Comparison of ENCODE assay signal across 10 cellular contexts in genomic region chr2:148720501-148720998, GRCh38.
DNase-seq lines count a peak whose midpoint lies in the region; ATAC-seq and TF ChIP-seq lines count a peak whose summit lies in the region.
"Had no signal": no experiment of that assay in that cellular context is flagged by ENCODE, and none has a peak within 500 bp of the region (broad histone marks: within the 10 kb centered on the region; RNA-seq: fewer than 3 reads in every experiment).

No MANE protein-coding gene starts in this region.

- H3K36me3 ChIP-seq in CD4-positive, CD25-positive, alpha-beta regulatory T cell (ENCODE audit: control insufficient read depth, insufficient read depth, low read length): no peaks in the 10 kb centered on the region
- H3K36me3 ChIP-seq in ovary (no peaks in the 10 kb centered on the region), neural progenitor cell (peaks cover 6% of the 10 kb centered on the region), vagina (no peaks in the 10 kb centered on the region)

- H3K27ac Mint-ChIP-seq in CD4-positive, CD25-positive, alpha-beta regulatory T cell: peak overlapping the region in 1 of 3 donors; percentile 63
- H3K27ac Mint-ChIP-seq in effector memory CD8-positive, alpha-beta T cell: peak overlapping the region in 1 of 2 donors; percentile 9
- H3K27ac Mint-ChIP-seq in neural progenitor cell: no peak overlapping the region
- H3K27ac Mint-ChIP-seq: activated B cell treated with CpG ODN at 0.5 μM for 24 hours had no signal

- no peak overlapping the region for H3K4me2 ChIP-seq in neural progenitor cell

- no peak for TF ChIP-seq CTCF in ovary (IDR thresholded peaks at IDR 0.05)
- no peak for TF ChIP-seq CTCF in neural progenitor cell (IDR thresholded peaks at IDR 0.05)
- no peak for TF ChIP-seq CTCF in vagina (IDR thresholded peaks at IDR 0.05)

- H3K4me1 ChIP-seq in CD4-positive, CD25-positive, alpha-beta regulatory T cell (ENCODE audit: control insufficient read depth, insufficient read depth, low read length, poor library complexity, severe bottlenecking): peaks cover 23% of the 10 kb centered on the region
- H3K4me1 ChIP-seq in ovary (ENCODE audit: insufficient read depth) (peaks cover 11% of the 10 kb centered on the region), neural progenitor cell (peaks cover 21% of the 10 kb centered on the region), vagina (peaks cover 42% of the 10 kb centered on the region)

- no peak overlapping the region for H2AFZ ChIP-seq in neural progenitor cell (replicated peaks)

- DNase-seq in CD4-positive, CD25-positive, alpha-beta regulatory T cell: no peak
- peak; percentile 45 for DNase-seq in NCI-H1105 (lab: John Stamatoyannopoulos, UW)
- DNase-seq in effector memory CD8-positive, alpha-beta T cell: no peak
- DNase-seq in ovary: peak; percentile 21 to 55 (median 25)
- no peak for DNase-seq in neural progenitor cell (ENCODE audit: low spot score)
- DNase-seq in vagina (ENCODE audit: extremely low spot score in 2 of 2): no peak
- DNase-seq: activated B cell treated with CpG ODN at 0.5 μM for 24 hours, NCI-H1048 had no signal

- H3K4me3 ChIP-seq in CD4-positive, CD25-positive, alpha-beta regulatory T cell (ENCODE audit: low read depth, low read length): no peak overlapping the region
- H3K4me3 ChIP-seq in ovary: peak overlapping the region; percentile 8
- H3K4me3 ChIP-seq in neural progenitor cell: no peak overlapping the region
- H3K4me3 ChIP-seq in vagina: no peak overlapping the region

- H3K27me3 ChIP-seq in CD4-positive, CD25-positive, alpha-beta regulatory T cell (ENCODE audit: control insufficient read depth, insufficient read depth, low read length): no peaks in the 10 kb centered on the region
- H3K27me3 ChIP-seq in ovary (no peaks in the 10 kb centered on the region), neural progenitor cell (no peaks in the 10 kb centered on the region), vagina (no peaks in the 10 kb centered on the region)

- peaks cover 100% of the 10 kb centered on the region for H3K79me2 ChIP-seq in neural progenitor cell (ENCODE audit: low read depth)

- H3K36me3 Mint-ChIP-seq in CD4-positive, CD25-positive, alpha-beta regulatory T cell: peaks cover 18% of the 10 kb centered on the region
- H3K36me3 Mint-ChIP-seq in effector memory CD8-positive, alpha-beta T cell (ENCODE audit: insufficient read depth): peaks cover 9% of the 10 kb centered on the region
- peaks cover 51% of the 10 kb centered on the region for H3K36me3 Mint-ChIP-seq in neural progenitor cell

- H3K27ac ChIP-seq in CD4-positive, CD25-positive, alpha-beta regulatory T cell (ENCODE audit: insufficient read depth, low read length, poor library complexity, severe bottlenecking): no peak overlapping the region
- H3K27ac ChIP-seq in ovary (no peak overlapping the region), neural progenitor cell (no peak overlapping the region), vagina (no peak overlapping the region)

- no peaks in the 10 kb centered on the region for H3K27me3 Mint-ChIP-seq in CD4-positive, CD25-positive, alpha-beta regulatory T cell
- no peaks in the 10 kb centered on the region for H3K27me3 Mint-ChIP-seq in effector memory CD8-positive, alpha-beta T cell
- H3K27me3 Mint-ChIP-seq in neural progenitor cell (ENCODE audit: insufficient read depth, low read depth): no peaks in the 10 kb centered on the region
- H3K27me3 Mint-ChIP-seq: activated B cell treated with CpG ODN at 0.5 μM for 24 hours had no signal

- WGBS in ovary, 3 donors: 26 to 30% (median 29%) methylated on average over 20 of the region's 20 CpGs

- TF ChIP-seq POLR2A in ovary (IDR thresholded peaks at IDR 0.05): no peak
- TF ChIP-seq POLR2A in vagina (IDR thresholded peaks at IDR 0.05): no peak

- peak overlapping the region in 3 of 4 donors; percentile 6 to 39 (median 14) for H3K4me3 Mint-ChIP-seq in CD4-positive, CD25-positive, alpha-beta regulatory T cell
- H3K4me3 Mint-ChIP-seq in effector memory CD8-positive, alpha-beta T cell: peak overlapping the region; percentile 7 to 31
- no peak overlapping the region for H3K4me3 Mint-ChIP-seq in neural progenitor cell
- H3K4me3 Mint-ChIP-seq: activated B cell treated with CpG ODN at 0.5 μM for 24 hours had no signal

- TF ChIP-seq EP300 in ovary (IDR thresholded peaks at IDR 0.05): no peak

- H3K9me3 ChIP-seq in CD4-positive, CD25-positive, alpha-beta regulatory T cell (ENCODE audit: control insufficient read depth in 2 of 2, low read length in 2 of 2): no peaks in the 10 kb centered on the region
- H3K9me3 ChIP-seq in ovary (no peaks in the 10 kb centered on the region), neural progenitor cell (ENCODE audit: low read depth) (no peaks in the 10 kb centered on the region), vagina (no peaks in the 10 kb centered on the region)

- intact Hi-C loops in ovary (cut with DNase I) (no loop called here), vagina (cut with DNase I) (no loop called here)

- peaks cover 0 to 8% (median 0%) of the 10 kb centered on the region in 7 donors for H3K9me3 Mint-ChIP-seq in CD4-positive, CD25-positive, alpha-beta regulatory T cell
- no peaks in the 10 kb centered on the region for H3K9me3 Mint-ChIP-seq in effector memory CD8-positive, alpha-beta T cell
- peaks cover 46% of the 10 kb centered on the region for H3K9me3 Mint-ChIP-seq in neural progenitor cell
- H3K9me3 Mint-ChIP-seq: activated B cell treated with CpG ODN at 0.5 μM for 24 hours had no signal

- H3K9ac ChIP-seq in neural progenitor cell: no peak overlapping the region

- peaks cover 5% of the 10 kb centered on the region for H3F3A ChIP-seq in neural progenitor cell (ENCODE audit: low read depth)

- peaks cover 62 to 95% (median 73%) of the 10 kb centered on the region in 4 donors for H3K4me1 Mint-ChIP-seq in CD4-positive, CD25-positive, alpha-beta regulatory T cell
- H3K4me1 Mint-ChIP-seq in effector memory CD8-positive, alpha-beta T cell (ENCODE audit: low read depth in 2 of 2): peaks cover 75 to 89% of the 10 kb centered on the region in 2 donors
- H3K4me1 Mint-ChIP-seq in neural progenitor cell: no peaks in the 10 kb centered on the region

- H4K20me1 ChIP-seq in neural progenitor cell (ENCODE audit: low read depth): peaks cover 17% of the 10 kb centered on the region

- no peak for ATAC-seq in CD4-positive, CD25-positive, alpha-beta regulatory T cell (ENCODE audit: low read depth in 2 of 2)
- no peak for ATAC-seq in effector memory CD8-positive, alpha-beta T cell (replicated peaks)
- ATAC-seq in HG03175 (IDR thresholded peaks at IDR 0.05; ENCODE audit: unreplicated experiment) (no peak), HG02840 (IDR thresholded peaks at IDR 0.05; ENCODE audit: low FRiP score, unreplicated experiment) (no peak)

Comparison
In these comparisons a context has a peak if more than half of its experiments do, and no peak if none do; other contexts are left out.
1. DNase-seq: peak in NCI-H1105 (single experiment) and ovary (5 of 5); none in CD4-positive, CD25-positive, alpha-beta regulatory T cell (0 of 3), effector memory CD8-positive, alpha-beta T cell (0 of 3), neural progenitor cell (single experiment) and vagina (0 of 2).